In the genomic region with DNA sequence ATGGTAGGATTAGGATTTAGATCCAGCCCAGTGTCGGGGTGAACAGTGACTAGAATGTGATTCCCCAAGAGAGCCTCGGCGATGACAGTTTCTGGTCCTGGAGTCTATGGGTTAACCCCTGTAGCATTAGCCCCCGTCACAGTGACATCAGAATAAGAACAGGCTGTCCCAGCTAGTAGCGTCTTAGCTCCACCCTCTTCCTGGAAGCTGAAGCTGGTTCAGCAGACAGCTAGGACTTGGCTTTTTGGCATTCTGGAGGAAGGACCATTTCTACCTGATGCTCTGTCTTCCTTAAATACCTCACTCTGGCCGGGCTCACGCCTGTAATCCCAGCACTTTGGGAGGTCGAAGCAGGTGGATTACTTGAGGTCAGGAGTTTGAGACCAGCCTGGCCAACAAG, we compare ENCODE assay signal across 1 cellular context.
TF ChIP-seq lines count a peak whose summit lies in the region.

No MANE protein-coding gene starts in this region.

TF ChIP-seq in IMR-90, 13 proteins besides CTCF, POLR2A, EP300 and RAD21:
- TF ChIP-seq, protein P1, sequence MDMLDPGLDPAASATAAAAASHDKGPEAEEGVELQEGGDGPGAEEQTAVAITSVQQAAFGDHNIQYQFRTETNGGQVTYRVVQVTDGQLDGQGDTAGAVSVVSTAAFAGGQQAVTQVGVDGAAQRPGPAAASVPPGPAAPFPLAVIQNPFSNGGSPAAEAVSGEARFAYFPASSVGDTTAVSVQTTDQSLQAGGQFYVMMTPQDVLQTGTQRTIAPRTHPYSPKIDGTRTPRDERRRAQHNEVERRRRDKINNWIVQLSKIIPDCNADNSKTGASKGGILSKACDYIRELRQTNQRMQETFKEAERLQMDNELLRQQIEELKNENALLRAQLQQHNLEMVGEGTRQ (IDR thresholded peaks at IDR 0.05; ENCODE audit: low read depth, low read length), result no peak
- TF ChIP-seq MAFK (IDR thresholded peaks at IDR 0.05; ENCODE audit: low read depth, low read length) (no peak), MAZ (IDR thresholded peaks at IDR 0.05; ENCODE audit: borderline replicate concordance, low read depth, low read length) (no peak), CEBPB (IDR thresholded peaks at IDR 0.05; ENCODE audit: low read depth, low read length) (no peak), MXI1 (IDR thresholded peaks at IDR 0.05; ENCODE audit: borderline replicate concordance, low read depth, low read length) (no peak), RFX5 (IDR thresholded peaks at IDR 0.05; ENCODE audit: low read depth, low read length) (no peak), CHD1 (IDR thresholded peaks at IDR 0.05; ENCODE audit: low read depth, low read length) (no peak), FOS (IDR thresholded peaks at IDR 0.05; ENCODE audit: low read depth, low read length) (no peak), NFE2L2 (IDR thresholded peaks at IDR 0.05; ENCODE audit: low read depth, low read length) (no peak), BHLHE40 (IDR thresholded peaks at IDR 0.05; ENCODE audit: low read depth, low read length) (no peak)
- TF ChIP-seq, protein P2, sequence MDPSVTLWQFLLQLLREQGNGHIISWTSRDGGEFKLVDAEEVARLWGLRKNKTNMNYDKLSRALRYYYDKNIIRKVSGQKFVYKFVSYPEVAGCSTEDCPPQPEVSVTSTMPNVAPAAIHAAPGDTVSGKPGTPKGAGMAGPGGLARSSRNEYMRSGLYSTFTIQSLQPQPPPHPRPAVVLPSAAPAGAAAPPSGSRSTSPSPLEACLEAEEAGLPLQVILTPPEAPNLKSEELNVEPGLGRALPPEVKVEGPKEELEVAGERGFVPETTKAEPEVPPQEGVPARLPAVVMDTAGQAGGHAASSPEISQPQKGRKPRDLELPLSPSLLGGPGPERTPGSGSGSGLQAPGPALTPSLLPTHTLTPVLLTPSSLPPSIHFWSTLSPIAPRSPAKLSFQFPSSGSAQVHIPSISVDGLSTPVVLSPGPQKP (IDR thresholded peaks at IDR 0.05; ENCODE audit: borderline replicate concordance, low read depth, low read length), result no peak
